ENCODE assay signal across 9 cellular contexts in the genomic region with DNA sequence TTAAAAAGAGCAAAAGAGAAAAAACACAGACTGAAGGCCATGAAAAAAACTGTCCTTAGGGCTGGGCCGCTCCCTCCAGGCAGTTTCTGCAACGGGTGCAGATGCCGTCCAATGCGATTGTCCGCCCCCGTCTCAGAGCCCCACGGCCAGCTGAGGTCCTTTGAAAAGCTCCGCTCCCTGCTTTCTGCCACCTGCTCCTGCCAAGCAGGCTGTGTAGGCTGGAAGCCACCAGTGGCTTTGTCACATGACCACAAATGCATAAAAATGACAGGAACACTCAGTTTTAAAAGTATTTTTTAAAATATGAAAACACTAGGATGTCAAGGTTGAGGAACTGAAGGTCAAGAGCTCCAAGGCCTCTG.
DNase-seq lines count a peak whose midpoint lies in the region; ATAC-seq and FAIRE-seq lines count a peak whose summit lies in the region.
"Had no signal": no experiment of that assay in that cellular context is flagged by ENCODE, and none has a peak within 500 bp of the region (broad histone marks: within the 10 kb centered on the region; RNA-seq: fewer than 3 reads in every experiment).

No MANE protein-coding gene starts in this region.

- peaks cover 28 to 36% of the 10 kb centered on the region in 2 donors for H3K36me3 Mint-ChIP-seq in naive B cell

- peak overlapping the region; percentile 93 for H3K27ac ChIP-seq in ACC112 (ENCODE audit: low read depth, low read length)
- peak overlapping the region; percentile 89 for H3K27ac ChIP-seq in cingulate gyrus (ENCODE audit: low read depth, low read length)

- H3K9me3 Mint-ChIP-seq in naive B cell = peaks cover 0 to 7% (median 0%) of the 10 kb centered on the region in 7 donors

- peaks cover 58% of the 10 kb centered on the region for H3K4me1 ChIP-seq in ACC112 (ENCODE audit: control insufficient read depth, insufficient read depth, low read length, unreplicated experiment)

- H3K27ac Mint-ChIP-seq in naive B cell = peak overlapping the region in 4 of 6 donors; percentile 25 to 87 (median 52)

- no peaks in the 10 kb centered on the region for H3K27me3 ChIP-seq in ACC112 (ENCODE audit: insufficient read depth, low read length)

- H3K4me3 ChIP-seq in ACC112 (ENCODE audit: low read depth, low read length) = no peak overlapping the region

- no peak overlapping the region for H2AFZ ChIP-seq in ACC112 (ENCODE audit: low read length, unreplicated experiment)

- DNase-seq in NCI-H1417 (lab: John Stamatoyannopoulos, UW) = peak; percentile 64 to 92 (median 85)
- no peak for DNase-seq in naive B cell
- no peak for DNase-seq in activated CD8-positive, alpha-beta memory T cell treated with anti-CD3 and anti-CD28 coated beads, Interleukin-2, amount 50 U/mL, for 4 hours
- DNase-seq in HTR-8/SVneo (ENCODE audit: insufficient read length, low spot score) = no peak
- no peak for DNase-seq in stimulated activated naive CD4-positive, alpha-beta T cell (lab: John Stamatoyannopoulos, UW)

- peaks cover 21 to 33% (median 28%) of the 10 kb centered on the region in 3 donors for H3K4me1 Mint-ChIP-seq in naive B cell

- no peak overlapping the region for H3K4me3 Mint-ChIP-seq in naive B cell

- no peak for ATAC-seq in naive B cell (ENCODE audit: low read depth in 2 of 2)
- no peak for ATAC-seq in HG03439 (IDR thresholded peaks at IDR 0.05; ENCODE audit: unreplicated experiment)

- H3K36me3 ChIP-seq in ACC112 (ENCODE audit: insufficient read depth, low read length) = no peaks in the 10 kb centered on the region; the same call in 1 of the 2 replicates

- no peaks in the 10 kb centered on the region for H3K27me3 Mint-ChIP-seq in naive B cell

- peaks cover 44% of the 10 kb centered on the region for H3K79me2 ChIP-seq in ACC112 (ENCODE audit: control insufficient read depth, insufficient read depth, low read length, unreplicated experiment)

- FAIRE-seq in HTR-8/SVneo (lab: Jason Lieb, UNC) = no peak
- FAIRE-seq: G401.6 had no signal

Comparison
In these comparisons a context has a peak if more than half of its experiments do, and no peak if none do; other contexts are left out.
1. DNase-seq: peak in NCI-H1417 (3 of 3); none in naive B cell (single experiment), activated CD8-positive, alpha-beta memory T cell treated with anti-CD3 and anti-CD28 coated beads, Interleukin-2, amount 50 U/mL, for 4 hours (single experiment), HTR-8/SVneo (single experiment) and stimulated activated naive CD4-positive, alpha-beta T cell (0 of 6).